Comparison of ENCODE assay signal across 1 cellular context in the genomic region with DNA sequence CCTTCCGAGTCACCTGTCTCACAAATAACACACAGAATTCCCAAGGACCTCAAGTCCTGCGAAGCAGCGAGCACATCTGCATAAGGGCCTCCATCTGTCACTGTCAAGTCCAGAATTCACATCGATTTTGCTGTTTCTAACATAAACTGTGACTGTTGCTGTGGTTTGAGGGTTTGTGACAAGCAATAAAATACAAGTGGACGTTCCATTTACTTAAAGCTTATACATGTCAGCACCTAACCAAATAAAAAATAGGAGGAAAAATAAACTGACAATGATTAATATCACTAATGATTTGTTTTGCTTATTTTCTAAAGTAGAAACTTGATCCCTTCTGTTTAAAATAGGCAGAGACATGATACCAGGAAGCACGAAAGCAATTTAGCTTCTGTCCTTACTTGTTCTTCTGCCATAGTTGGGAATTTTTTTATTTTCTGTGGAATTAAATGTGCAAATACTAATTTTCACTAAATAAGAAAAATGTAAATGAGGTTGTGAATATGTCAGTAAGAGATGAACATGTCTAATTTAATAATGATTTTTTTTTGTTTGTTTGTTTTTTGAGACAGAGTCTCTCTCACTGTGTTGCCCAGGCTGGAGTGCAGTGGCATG.
TF ChIP-seq lines count a peak whose summit lies in the region.

No MANE protein-coding gene starts in this region.

TF ChIP-seq in HEK293, 187 proteins besides CTCF, POLR2A, EP300 and RAD21 (continued from another document):
- peak; percentile 35; the same call in 1 of the 2 replicates for TF ChIP-seq MZF1 (tag by site-specific recombination; IDR thresholded peaks at IDR 0.05; ENCODE audit: borderline replicate concordance)
- peak; percentile 98 for TF ChIP-seq GFI1B (tag by site-specific recombination; IDR thresholded peaks at IDR 0.05)
- TF ChIP-seq, protein P1, sequence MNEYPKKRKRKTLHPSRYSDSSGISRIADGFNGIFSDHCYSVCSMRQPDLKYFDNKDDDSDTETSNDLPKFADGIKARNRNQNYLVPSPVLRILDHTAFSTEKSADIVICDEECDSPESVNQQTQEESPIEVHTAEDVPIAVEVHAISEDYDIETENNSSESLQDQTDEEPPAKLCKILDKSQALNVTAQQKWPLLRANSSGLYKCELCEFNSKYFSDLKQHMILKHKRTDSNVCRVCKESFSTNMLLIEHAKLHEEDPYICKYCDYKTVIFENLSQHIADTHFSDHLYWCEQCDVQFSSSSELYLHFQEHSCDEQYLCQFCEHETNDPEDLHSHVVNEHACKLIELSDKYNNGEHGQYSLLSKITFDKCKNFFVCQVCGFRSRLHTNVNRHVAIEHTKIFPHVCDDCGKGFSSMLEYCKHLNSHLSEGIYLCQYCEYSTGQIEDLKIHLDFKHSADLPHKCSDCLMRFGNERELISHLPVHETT (tag by site-specific recombination; IDR thresholded peaks at IDR 0.05): peak; percentile 93
- TF ChIP-seq ZNF266 (tag by site-specific recombination; IDR thresholded peaks at IDR 0.05; ENCODE audit: low read depth): no peak
- peak; percentile 86; the same call in 1 of the 2 replicates for TF ChIP-seq ZNF24 (tag by site-specific recombination; IDR thresholded peaks at IDR 0.05)
- TF ChIP-seq ZNF558 (tag by site-specific recombination; IDR thresholded peaks at IDR 0.05): peak; percentile 64; the same call in 1 of the 2 replicates
- peak; percentile 76 for TF ChIP-seq ZNF692 (tag by site-specific recombination; IDR thresholded peaks at IDR 0.05)
- peak; percentile 71; the same call in 1 of the 2 replicates for TF ChIP-seq TSHZ1 (tag by site-specific recombination; IDR thresholded peaks at IDR 0.05; ENCODE audit: borderline replicate concordance)
- no peak for TF ChIP-seq ZNF785 (tag by site-specific recombination; IDR thresholded peaks at IDR 0.05)
- TF ChIP-seq ZNF146 (tag by site-specific recombination; IDR thresholded peaks at IDR 0.05): peak; percentile 23; the same call in 1 of the 2 replicates
- TF ChIP-seq GLIS2 (tag by site-specific recombination; IDR thresholded peaks at IDR 0.05): no peak
- no peak for TF ChIP-seq ZNF704 (tag by site-specific recombination; IDR thresholded peaks at IDR 0.05)
- peak; percentile 25; the same call in 1 of the 2 replicates for TF ChIP-seq ZNF76 (tag by site-specific recombination; IDR thresholded peaks at IDR 0.05; ENCODE audit: borderline replicate concordance, low read depth)
- TF ChIP-seq, protein P2, sequence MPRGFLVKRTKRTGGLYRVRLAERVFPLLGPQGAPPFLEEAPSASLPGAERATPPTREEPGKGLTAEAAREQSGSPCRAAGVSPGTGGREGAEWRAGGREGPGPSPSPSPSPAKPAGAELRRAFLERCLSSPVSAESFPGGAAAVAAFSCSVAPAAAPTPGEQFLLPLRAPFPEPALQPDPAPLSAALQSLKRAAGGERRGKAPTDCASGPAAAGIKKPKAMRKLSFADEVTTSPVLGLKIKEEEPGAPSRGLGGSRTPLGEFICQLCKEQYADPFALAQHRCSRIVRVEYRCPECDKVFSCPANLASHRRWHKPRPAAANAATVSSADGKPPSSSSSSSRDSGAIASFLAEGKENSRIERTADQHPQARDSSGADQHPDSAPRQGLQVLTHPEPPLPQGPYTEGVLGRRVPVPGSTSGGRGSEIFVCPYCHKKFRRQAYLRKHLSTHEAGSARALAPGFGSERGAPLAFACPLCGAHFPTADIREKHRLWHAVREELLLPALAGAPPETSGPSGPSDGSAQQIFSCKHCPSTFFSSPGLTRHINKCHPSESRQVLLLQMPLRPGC (tag by site-specific recombination; IDR thresholded peaks at IDR 0.05): peak; percentile 87
- TF ChIP-seq ZNF561 (tag by site-specific recombination; IDR thresholded peaks at IDR 0.05; ENCODE audit: borderline replicate concordance): peak; percentile 63; the same call in 1 of the 2 replicates
- TF ChIP-seq, protein P3, sequence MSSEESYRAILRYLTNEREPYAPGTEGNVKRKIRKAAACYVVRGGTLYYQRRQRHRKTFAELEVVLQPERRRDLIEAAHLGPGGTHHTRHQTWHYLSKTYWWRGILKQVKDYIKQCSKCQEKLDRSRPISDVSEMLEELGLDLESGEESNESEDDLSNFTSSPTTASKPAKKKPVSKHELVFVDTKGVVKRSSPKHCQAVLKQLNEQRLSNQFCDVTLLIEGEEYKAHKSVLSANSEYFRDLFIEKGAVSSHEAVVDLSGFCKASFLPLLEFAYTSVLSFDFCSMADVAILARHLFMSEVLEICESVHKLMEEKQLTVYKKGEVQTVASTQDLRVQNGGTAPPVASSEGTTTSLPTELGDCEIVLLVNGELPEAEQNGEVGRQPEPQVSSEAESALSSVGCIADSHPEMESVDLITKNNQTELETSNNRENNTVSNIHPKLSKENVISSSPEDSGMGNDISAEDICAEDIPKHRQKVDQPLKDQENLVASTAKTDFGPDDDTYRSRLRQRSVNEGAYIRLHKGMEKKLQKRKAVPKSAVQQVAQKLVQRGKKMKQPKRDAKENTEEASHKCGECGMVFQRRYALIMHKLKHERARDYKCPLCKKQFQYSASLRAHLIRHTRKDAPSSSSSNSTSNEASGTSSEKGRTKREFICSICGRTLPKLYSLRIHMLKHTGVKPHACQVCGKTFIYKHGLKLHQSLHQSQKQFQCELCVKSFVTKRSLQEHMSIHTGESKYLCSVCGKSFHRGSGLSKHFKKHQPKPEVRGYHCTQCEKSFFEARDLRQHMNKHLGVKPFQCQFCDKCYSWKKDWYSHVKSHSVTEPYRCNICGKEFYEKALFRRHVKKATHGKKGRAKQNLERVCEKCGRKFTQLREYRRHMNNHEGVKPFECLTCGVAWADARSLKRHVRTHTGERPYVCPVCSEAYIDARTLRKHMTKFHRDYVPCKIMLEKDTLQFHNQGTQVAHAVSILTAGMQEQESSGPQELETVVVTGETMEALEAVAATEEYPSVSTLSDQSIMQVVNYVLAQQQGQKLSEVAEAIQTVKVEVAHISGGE (tag by site-specific recombination; conservative IDR thresholded peaks at IDR 0.05; ENCODE audit: low read depth): no peak
- TF ChIP-seq ZNF768 (tag by site-specific recombination; IDR thresholded peaks at IDR 0.05): no peak
- no peak for TF ChIP-seq ZNF202 (tag by site-specific recombination; IDR thresholded peaks at IDR 0.05; ENCODE audit: borderline replicate concordance)
- peak; percentile 47; the same call in 1 of the 2 replicates for TF ChIP-seq YY2 (tag by site-specific recombination; IDR thresholded peaks at IDR 0.05)
- TF ChIP-seq ZNF157 (tag by site-specific recombination; IDR thresholded peaks at IDR 0.05): no peak
- TF ChIP-seq ZNF426 (tag by site-specific recombination; IDR thresholded peaks at IDR 0.05): peak; percentile 9; the same call in 1 of the 2 replicates
- TF ChIP-seq ZNF2 (tag by site-specific recombination; IDR thresholded peaks at IDR 0.05): peak; percentile 77; the same call in 1 of the 2 replicates
- TF ChIP-seq ZNF140 (tag by site-specific recombination; IDR thresholded peaks at IDR 0.05): no peak
- TF ChIP-seq, protein P4, sequence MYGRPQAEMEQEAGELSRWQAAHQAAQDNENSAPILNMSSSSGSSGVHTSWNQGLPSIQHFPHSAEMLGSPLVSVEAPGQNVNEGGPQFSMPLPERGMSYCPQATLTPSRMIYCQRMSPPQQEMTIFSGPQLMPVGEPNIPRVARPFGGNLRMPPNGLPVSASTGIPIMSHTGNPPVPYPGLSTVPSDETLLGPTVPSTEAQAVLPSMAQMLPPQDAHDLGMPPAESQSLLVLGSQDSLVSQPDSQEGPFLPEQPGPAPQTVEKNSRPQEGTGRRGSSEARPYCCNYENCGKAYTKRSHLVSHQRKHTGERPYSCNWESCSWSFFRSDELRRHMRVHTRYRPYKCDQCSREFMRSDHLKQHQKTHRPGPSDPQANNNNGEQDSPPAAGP (tag by site-specific recombination; IDR thresholded peaks at IDR 0.05): no peak
- TF ChIP-seq ZNF184 (tag by site-specific recombination; IDR thresholded peaks at IDR 0.05): no peak
- peak; percentile 41; the same call in 1 of the 2 replicates for TF ChIP-seq SP2 (tag by site-specific recombination; IDR thresholded peaks at IDR 0.05)
- TF ChIP-seq KLF8 (tag by site-specific recombination; IDR thresholded peaks at IDR 0.05): peak; percentile 94
- peak; percentile 83; the same call in 1 of the 2 replicates for TF ChIP-seq SALL2 (tag by site-specific recombination; IDR thresholded peaks at IDR 0.05; ENCODE audit: borderline replicate concordance)
- peak; percentile 78; the same call in 1 of the 2 replicates for TF ChIP-seq KLF7 (tag by site-specific recombination; IDR thresholded peaks at IDR 0.05; ENCODE audit: borderline replicate concordance)
- TF ChIP-seq, protein P5, sequence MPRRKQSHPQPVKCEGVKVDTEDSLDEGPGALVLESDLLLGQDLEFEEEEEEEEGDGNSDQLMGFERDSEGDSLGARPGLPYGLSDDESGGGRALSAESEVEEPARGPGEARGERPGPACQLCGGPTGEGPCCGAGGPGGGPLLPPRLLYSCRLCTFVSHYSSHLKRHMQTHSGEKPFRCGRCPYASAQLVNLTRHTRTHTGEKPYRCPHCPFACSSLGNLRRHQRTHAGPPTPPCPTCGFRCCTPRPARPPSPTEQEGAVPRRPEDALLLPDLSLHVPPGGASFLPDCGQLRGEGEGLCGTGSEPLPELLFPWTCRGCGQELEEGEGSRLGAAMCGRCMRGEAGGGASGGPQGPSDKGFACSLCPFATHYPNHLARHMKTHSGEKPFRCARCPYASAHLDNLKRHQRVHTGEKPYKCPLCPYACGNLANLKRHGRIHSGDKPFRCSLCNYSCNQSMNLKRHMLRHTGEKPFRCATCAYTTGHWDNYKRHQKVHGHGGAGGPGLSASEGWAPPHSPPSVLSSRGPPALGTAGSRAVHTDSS (tag by site-specific recombination; IDR thresholded peaks at IDR 0.05): peak; percentile 74
- no peak for TF ChIP-seq ZNF292 (tag by site-specific recombination; IDR thresholded peaks at IDR 0.05; ENCODE audit: borderline replicate concordance, low read depth)
- no peak for TF ChIP-seq ZBTB48 (tag by site-specific recombination; IDR thresholded peaks at IDR 0.05)
- TF ChIP-seq, protein P6, sequence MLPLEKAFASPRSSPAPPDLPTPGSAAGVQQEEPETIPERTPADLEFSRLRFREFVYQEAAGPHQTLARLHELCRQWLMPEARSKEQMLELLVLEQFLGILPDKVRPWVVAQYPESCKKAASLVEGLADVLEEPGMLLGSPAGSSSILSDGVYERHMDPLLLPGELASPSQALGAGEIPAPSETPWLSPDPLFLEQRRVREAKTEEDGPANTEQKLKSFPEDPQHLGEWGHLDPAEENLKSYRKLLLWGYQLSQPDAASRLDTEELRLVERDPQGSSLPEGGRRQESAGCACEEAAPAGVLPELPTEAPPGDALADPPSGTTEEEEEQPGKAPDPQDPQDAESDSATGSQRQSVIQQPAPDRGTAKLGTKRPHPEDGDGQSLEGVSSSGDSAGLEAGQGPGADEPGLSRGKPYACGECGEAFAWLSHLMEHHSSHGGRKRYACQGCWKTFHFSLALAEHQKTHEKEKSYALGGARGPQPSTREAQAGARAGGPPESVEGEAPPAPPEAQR (tag by site-specific recombination; IDR thresholded peaks at IDR 0.05): peak; percentile 89
- TF ChIP-seq BCL6B (tag by site-specific recombination; IDR thresholded peaks at IDR 0.05): peak; percentile 93
- TF ChIP-seq ZNF16 (tag by site-specific recombination; IDR thresholded peaks at IDR 0.05; ENCODE audit: low read depth): no peak
- peak; percentile 87 for TF ChIP-seq ZNF350 (tag by site-specific recombination; IDR thresholded peaks at IDR 0.05)
